In genomic region chr4:147589586-147589985, GRCh38 we compare ENCODE assay signal across 10 cellular contexts. TPM values are rescaled to one million over a fixed set of nuclear protein-coding genes. Genes with fewer than 3 reads are reported as not detected.
DNase-seq lines count a peak whose midpoint lies in the region; ATAC-seq and TF ChIP-seq lines count a peak whose summit lies in the region.
"Had no signal": no experiment of that assay in that cellular context is flagged by ENCODE, and none has a peak within 500 bp of the region (broad histone marks: within the 10 kb centered on the region; RNA-seq: fewer than 3 reads in every experiment).

No MANE protein-coding gene starts in this region.

- H3K9me3 ChIP-seq in SK-N-MC (ENCODE audit: low read depth, low read length) (no peaks in the 10 kb centered on the region), neural progenitor cell (ENCODE audit: low read depth) (no peaks in the 10 kb centered on the region)

- H4K20me1 ChIP-seq in neural progenitor cell (ENCODE audit: low read depth): no peaks in the 10 kb centered on the region

- no peaks in the 10 kb centered on the region for H3K36me3 Mint-ChIP-seq in neural progenitor cell

- DNase-seq in SK-N-MC (ENCODE audit: low read depth, low spot score) (no peak), globus pallidus (ENCODE audit: low spot score) (peak; percentile 42), pons (ENCODE audit: low spot score) (peak; percentile 44), mesendoderm (no peak), neural progenitor cell (ENCODE audit: low spot score) (no peak)
- no peak for DNase-seq in activated CD4-positive, alpha-beta T cell treated with anti-CD3 and anti-CD28 coated beads, Interleukin-2, amount 50 U/mL, for 1 hour
- DNase-seq: cerebellar nuclear complex had no signal

- H3K9me3 Mint-ChIP-seq in neural progenitor cell: peaks cover 7% of the 10 kb centered on the region
- H3K9me3 Mint-ChIP-seq: activated T-helper 1 cell treated with anti-CD3 and anti-CD28 coated beads, Interleukin-12 subunit alpha, Interleukin-12 subunit beta, Interleukin-2, Interleukin-4 antibody, amounts not matched to agents 30 ng/mL and 10 ng/mL and 1 ng/mL, durations not matched to agents 14 hours and 24 hours and 36 hours had no signal

- H3K27ac ChIP-seq in ACC112 (ENCODE audit: low read depth, low read length) (peak overlapping the region; percentile 66), SK-N-MC (peak overlapping the region; percentile 90), mesendoderm (ENCODE audit: low read depth, low read length) (no peak overlapping the region), neural progenitor cell (no peak overlapping the region)

- H2BK120ac ChIP-seq in mesendoderm (ENCODE audit: low read depth, low read length): no peak overlapping the region

- H3K4me2 ChIP-seq in mesendoderm (ENCODE audit: low read length) (no peak overlapping the region), neural progenitor cell (no peak overlapping the region)

- H3K4ac ChIP-seq in mesendoderm (ENCODE audit: low read depth, low read length): no peak overlapping the region

- H3K9ac ChIP-seq in SK-N-MC (ENCODE audit: insufficient read length) (peak overlapping the region; percentile 78), mesendoderm (ENCODE audit: low read length) (no peak overlapping the region), neural progenitor cell (no peak overlapping the region)

- ATAC-seq in HG03095 (IDR thresholded peaks at IDR 0.05; ENCODE audit: unreplicated experiment): no peak

- no peak overlapping the region for H3K23ac ChIP-seq in mesendoderm (ENCODE audit: low read length)

- no peaks in the 10 kb centered on the region for H3K79me2 ChIP-seq in ACC112 (ENCODE audit: control insufficient read depth, insufficient read depth, low read length, unreplicated experiment)
- no peaks in the 10 kb centered on the region for H3K79me2 ChIP-seq in mesendoderm (ENCODE audit: control insufficient read depth, insufficient read depth, low read length)
- H3K79me2 ChIP-seq in neural progenitor cell (ENCODE audit: low read depth): no peaks in the 10 kb centered on the region

- H3K27me3 ChIP-seq in ACC112 (ENCODE audit: insufficient read depth, low read length): no peaks in the 10 kb centered on the region
- no peaks in the 10 kb centered on the region for H3K27me3 ChIP-seq in mesendoderm (ENCODE audit: insufficient read depth, low read length, poor library complexity)
- no peaks in the 10 kb centered on the region for H3K27me3 ChIP-seq in neural progenitor cell

- H3K4me3 ChIP-seq in ACC112 (ENCODE audit: low read depth, low read length) (no peak overlapping the region; the same call in 1 of the 2 replicates), SK-N-MC (peak overlapping the region; percentile 43; the same call in 1 of the 2 replicates), mesendoderm (ENCODE audit: low read length) (no peak overlapping the region), neural progenitor cell (no peak overlapping the region)

- H2BK15ac ChIP-seq in mesendoderm (replicated peaks; ENCODE audit: low read depth): no peak overlapping the region

- H2BK5ac ChIP-seq in mesendoderm (ENCODE audit: low read length): no peak overlapping the region

- H3K79me1 ChIP-seq in mesendoderm (ENCODE audit: low read length): no peaks in the 10 kb centered on the region

- H4K8ac ChIP-seq in mesendoderm (ENCODE audit: low read depth, low read length): no peak overlapping the region

- no peak for TF ChIP-seq CTCF in neural progenitor cell (IDR thresholded peaks at IDR 0.05)

- H4K5ac ChIP-seq in mesendoderm (ENCODE audit: low read length): no peak overlapping the region

- H3K56ac ChIP-seq in mesendoderm (ENCODE audit: low read length): no peak overlapping the region

- no peak overlapping the region for H3K4me3 Mint-ChIP-seq in neural progenitor cell
- H3K4me3 Mint-ChIP-seq: activated T-helper 1 cell treated with anti-CD3 and anti-CD28 coated beads, Interleukin-12 subunit alpha, Interleukin-12 subunit beta, Interleukin-2, Interleukin-4 antibody, amounts not matched to agents 30 ng/mL and 10 ng/mL and 1 ng/mL, durations not matched to agents 14 hours and 24 hours and 36 hours had no signal

- H3K36me3 ChIP-seq in ACC112 (ENCODE audit: insufficient read depth, low read length) (no peaks in the 10 kb centered on the region), SK-N-MC (ENCODE audit: insufficient read depth, low read length) (no peaks in the 10 kb centered on the region), mesendoderm (ENCODE audit: control insufficient read depth, insufficient read depth, low read length) (no peaks in the 10 kb centered on the region), neural progenitor cell (no peaks in the 10 kb centered on the region)

- no peak overlapping the region for H3K27ac Mint-ChIP-seq in neural progenitor cell
- H3K27ac Mint-ChIP-seq: activated T-helper 1 cell treated with anti-CD3 and anti-CD28 coated beads, Interleukin-12 subunit alpha, Interleukin-12 subunit beta, Interleukin-2, Interleukin-4 antibody, amounts not matched to agents 30 ng/mL and 10 ng/mL and 1 ng/mL, durations not matched to agents 14 hours and 24 hours and 36 hours had no signal

- H3F3A ChIP-seq in neural progenitor cell (ENCODE audit: low read depth): peaks cover 3% of the 10 kb centered on the region

- no peaks in the 10 kb centered on the region for H3K27me3 Mint-ChIP-seq in neural progenitor cell (ENCODE audit: insufficient read depth, low read depth)

- no CpG with 5 or more reads among the region's 1 CpG for WGBS in mesendoderm (ENCODE audit: extremely low coverage, insufficient coverage, low lambda C conversion rate)

- H2AFZ ChIP-seq in ACC112 (ENCODE audit: low read length, unreplicated experiment) (peak overlapping the region; percentile 85), neural progenitor cell (replicated peaks) (no peak overlapping the region)

- H3K4me1 ChIP-seq in ACC112 (ENCODE audit: control insufficient read depth, insufficient read depth, low read length, unreplicated experiment): peaks cover 17% of the 10 kb centered on the region
- H3K4me1 ChIP-seq in mesendoderm (ENCODE audit: control insufficient read depth, low read depth, low read length): no peaks in the 10 kb centered on the region
- peaks cover 16% of the 10 kb centered on the region for H3K4me1 ChIP-seq in neural progenitor cell

- H3K4me1 Mint-ChIP-seq in neural progenitor cell: peaks cover 17% of the 10 kb centered on the region

- no peak overlapping the region for H3K18ac ChIP-seq in mesendoderm (ENCODE audit: low read length)

- no peak overlapping the region for H2AK5ac ChIP-seq in mesendoderm (ENCODE audit: low read length)

RNA-seq across cellular contexts. Expression of gene TMEM184C, which starts 27.6 kb away (rescaled TPM):
- 14.4 TPM for polyA plus RNA-seq in mesendoderm (2013, experiment 1 of 2)
- 14.5 TPM for polyA plus RNA-seq in mesendoderm (2013, experiment 2 of 2)
- 28.8 and 35.7 TPM in 2 replicates for total RNA-seq in neural progenitor cell (ENCODE audit: low replicate concordance)

Comparison
In these comparisons a context has a peak if more than half of its experiments do, and no peak if none do; other contexts are left out.
1. H3K27ac ChIP-seq: peak in ACC112 (single experiment) and SK-N-MC (single experiment); none in mesendoderm (single experiment) and neural progenitor cell (single experiment).
2. DNase-seq: peak in globus pallidus (single experiment) and pons (single experiment); none in SK-N-MC (single experiment), mesendoderm (single experiment), activated CD4-positive, alpha-beta T cell treated with anti-CD3 and anti-CD28 coated beads, Interleukin-2, amount 50 U/mL, for 1 hour (single experiment) and neural progenitor cell (single experiment).